ENCODE assay signal across 1 cellular context in genomic region chr2:167508709-167509108, GRCh38.
TF ChIP-seq lines count a peak whose summit lies in the region.

No MANE protein-coding gene starts in this region.

TF ChIP-seq in SK-N-SH treated with all-trans-retinoic acid at 6 μM for 48 hours, 23 proteins besides CTCF, POLR2A, EP300 and RAD21 (continued from another document):
- TF ChIP-seq TSHZ2 (CRISPR knock-in tag; IDR thresholded peaks at IDR 0.05): no peak
- no peak for TF ChIP-seq TOX (CRISPR knock-in tag; IDR thresholded peaks at IDR 0.05; ENCODE audit: borderline replicate concordance)
TF ChIP-seq in SK-N-SH treated with all-trans-retinoic acid at 6 μM for 48 hours: peak in this region for 0.
